Comparison of ENCODE assay signal across 16 cellular contexts in genomic region chr21:32977216-32977615, GRCh38. TPM values are rescaled to one million over a fixed set of nuclear protein-coding genes. Genes with fewer than 3 reads are reported as not detected.
"Had no signal": no experiment of that assay in that cellular context is flagged by ENCODE, and none has a peak within 500 bp of the region (broad histone marks: within the 10 kb centered on the region; RNA-seq: fewer than 3 reads in every experiment).

No MANE protein-coding gene starts in this region.

- H3K4me2 ChIP-seq: SK-N-SH had no signal

- H3K9me3 Mint-ChIP-seq: activated B cell treated with CpG ODN at 0.5 μM for 24 hours; activated CD4-positive, alpha-beta T cell treated with anti-CD3 and anti-CD28 coated beads, Interleukin-2, amount 10 ng/mL, durations not matched to agents 7 days and 5 days; naive thymus-derived CD4-positive, alpha-beta T cell; stimulated activated naive CD8-positive, alpha-beta T cell treated with anti-CD3 and anti-CD28 coated beads, Interleukin-15, amount 100 ng/mL, for 72 hours; T-helper 1 cell treated with Interleukin-12 subunit alpha and Interleukin-12 subunit beta and Interleukin-4 antibody, amounts not matched to agents 30 μg/mL and 1 μg/mL, for 36 hours had no signal

- H3K9me3 ChIP-seq: adrenal gland, esophagus squamous epithelium, SK-N-SH, thyroid gland, vagina had no signal

- H3K4me1 Mint-ChIP-seq: activated B cell treated with CpG ODN at 0.5 μM for 24 hours; activated CD4-positive, alpha-beta T cell treated with anti-CD3 and anti-CD28 coated beads, Interleukin-2, amount 10 ng/mL, durations not matched to agents 7 days and 5 days; naive thymus-derived CD4-positive, alpha-beta T cell; stimulated activated naive CD8-positive, alpha-beta T cell treated with anti-CD3 and anti-CD28 coated beads, Interleukin-15, amount 100 ng/mL, for 72 hours had no signal

- H3K36me3 Mint-ChIP-seq: naive thymus-derived CD4-positive, alpha-beta T cell had no signal

- H3K9ac ChIP-seq: SK-N-SH had no signal

- H3K4me3 ChIP-seq: adrenal gland, esophagus squamous epithelium, thyroid gland, vagina had no signal

- H3K27ac Mint-ChIP-seq: activated B cell treated with CpG ODN at 0.5 μM for 24 hours; activated CD4-positive, alpha-beta T cell treated with anti-CD3 and anti-CD28 coated beads, Interleukin-2, amount 10 ng/mL, durations not matched to agents 7 days and 5 days; T-helper 1 cell treated with Interleukin-12 subunit alpha and Interleukin-12 subunit beta and Interleukin-4 antibody, amounts not matched to agents 30 μg/mL and 1 μg/mL, for 36 hours had no signal

- H3K4me1 ChIP-seq: adrenal gland, esophagus squamous epithelium, thyroid gland, vagina had no signal

- H3K27me3 ChIP-seq: vagina had no signal

- H3K36me3 ChIP-seq: adrenal gland, brain microvascular endothelial cell, esophagus squamous epithelium, thyroid gland, vagina had no signal

- H3K4me3 Mint-ChIP-seq: activated B cell treated with CpG ODN at 0.5 μM for 24 hours; activated CD4-positive, alpha-beta T cell treated with anti-CD3 and anti-CD28 coated beads, Interleukin-2, amount 10 ng/mL, durations not matched to agents 7 days and 5 days; naive thymus-derived CD4-positive, alpha-beta T cell; stimulated activated naive CD8-positive, alpha-beta T cell treated with anti-CD3 and anti-CD28 coated beads, Interleukin-15, amount 100 ng/mL, for 72 hours; T-helper 1 cell treated with Interleukin-12 subunit alpha and Interleukin-12 subunit beta and Interleukin-4 antibody, amounts not matched to agents 30 μg/mL and 1 μg/mL, for 36 hours had no signal

- H3K27ac ChIP-seq: adrenal gland, brain microvascular endothelial cell, esophagus squamous epithelium, thyroid gland, vagina had no signal

- DNase-seq: activated B cell treated with CpG ODN at 0.5 μM for 24 hours; activated CD4-positive, alpha-beta T cell treated with anti-CD3 and anti-CD28 coated beads, Interleukin-2, amount 10 ng/mL, durations not matched to agents 7 days and 5 days; activated naive CD4-positive, alpha-beta T cell treated with anti-CD3 and anti-CD28 coated beads, Interleukin-2, amount 50 U/mL, for 16 hours; adrenal gland; brain microvascular endothelial cell; esophagus squamous epithelium; foreskin fibroblast; kidney; naive thymus-derived CD4-positive, alpha-beta T cell; SK-N-SH; stimulated activated CD4-positive, alpha-beta T cell treated with anti-CD3 and anti-CD28 coated beads, Interleukin-15, amount 100 ng/mL, for 24 hours; stimulated activated CD4-positive, alpha-beta T cell treated with anti-CD3 and anti-CD28 coated beads, Interleukin-4, amount 100 ng/mL, for 4 hours; stimulated activated naive CD8-positive, alpha-beta T cell treated with anti-CD3 and anti-CD28 coated beads, Interleukin-15, amount 100 ng/mL, for 72 hours; thyroid gland had no signal

RNA-seq across cellular contexts. Expression of gene OLIG2, which starts 48.5 kb away (rescaled TPM):
- polyA plus RNA-seq: naive thymus-derived CD4-positive, alpha-beta T cell; SK-N-SH had no signal
